8 cellular contexts compared by ENCODE assay signal in genomic region chr14:36655963-36656768, GRCh38. TPM values are rescaled to one million over a fixed set of nuclear protein-coding genes. Genes with fewer than 3 reads are reported as not detected.
DNase-seq lines count a peak whose midpoint lies in the region; TF ChIP-seq lines count a peak whose summit lies in the region.

No MANE protein-coding gene starts in this region.

- H3K27me3 Mint-ChIP-seq in activated T-cell treated with anti-CD3 and anti-CD28 coated beads, Interleukin-2, amount 50 U/mL, for 24 hours = peaks cover 98% of the 10 kb centered on the region

- peaks cover 35 to 61% (median 49%) of the 10 kb centered on the region in 4 donors for H3K4me1 ChIP-seq in esophagus muscularis mucosa

- no peak for TF ChIP-seq EP300 in esophagus muscularis mucosa (IDR thresholded peaks at IDR 0.05)

- H3K4me3 ChIP-seq in esophagus muscularis mucosa = peak overlapping the region; percentile 32 to 49 (median 44)
- no peak overlapping the region for H3K4me3 ChIP-seq in retinal pigment epithelial cell (ENCODE audit: low read length)

- no peak overlapping the region for H3K27ac ChIP-seq in esophagus muscularis mucosa (replicated peaks in 1 of 4)

- peaks cover 9 to 100% (median 82%) of the 10 kb centered on the region in 4 donors for H3K27me3 ChIP-seq in esophagus muscularis mucosa

- no peaks in the 10 kb centered on the region for H3K36me3 Mint-ChIP-seq in activated T-cell treated with anti-CD3 and anti-CD28 coated beads, Interleukin-2, amount 50 U/mL, for 24 hours (ENCODE audit: low read depth)

- no peak for TF ChIP-seq POLR2A in esophagus muscularis mucosa (IDR thresholded peaks at IDR 0.05; ENCODE audit: low read depth)

- peaks cover 34% of the 10 kb centered on the region for H3K4me1 Mint-ChIP-seq in activated T-cell treated with anti-CD3 and anti-CD28 coated beads, Interleukin-2, amount 50 U/mL, for 24 hours (ENCODE audit: low read depth)

- peaks cover 4% of the 10 kb centered on the region for H3K9me3 Mint-ChIP-seq in activated T-cell treated with anti-CD3 and anti-CD28 coated beads, Interleukin-2, amount 50 U/mL, for 24 hours

- H3K9me3 ChIP-seq in esophagus muscularis mucosa = no peaks in the 10 kb centered on the region

- intact Hi-C loops in esophagus muscularis mucosa (cut with DNase I) = no loop called here

- WGBS in esophagus muscularis mucosa = 7% methylated on average over 6 of the region's 52 CpGs

- H3K36me3 ChIP-seq in esophagus muscularis mucosa = no peaks in the 10 kb centered on the region

- TF ChIP-seq CTCF in esophagus muscularis mucosa (IDR thresholded peaks at IDR 0.05) (peak in 1 of 3 experiments; percentile 38), retinal pigment epithelial cell (conservative IDR thresholded peaks at IDR 0.05; ENCODE audit: low read depth, low read length) (peak; percentile 70)

- no peak for DNase-seq in activated T-cell treated with anti-CD3 and anti-CD28 coated beads, Interleukin-2, amount 50 U/mL, for 24 hours
- DNase-seq in activated T-cell treated with anti-CD3 and anti-CD28 coated beads for 4 hours = no peak
- DNase-seq in NCI-H82 (lab: John Stamatoyannopoulos, UW) = peak; percentile 76
- no peak for DNase-seq in esophagus muscularis mucosa (ENCODE audit: extremely low spot score)
- no peak for DNase-seq in retinal pigment epithelial cell (ENCODE audit: low read depth)
- no peak for DNase-seq in NCI-H1436 treated with DMSO at 0.1 percent for 48 hours (lab: John Stamatoyannopoulos, UW)
- no peak for DNase-seq in UCSD-AML1 (lab: John Stamatoyannopoulos, UW; ENCODE audit: unreplicated experiment)
- DNase-seq in stimulated activated CD4-positive, alpha-beta T cell treated with anti-CD3 and anti-CD28 coated beads, Interleukin-4, amount 100 ng/mL, for 1 hour = no peak

- H3K4me3 Mint-ChIP-seq in activated T-cell treated with anti-CD3 and anti-CD28 coated beads, Interleukin-2, amount 50 U/mL, for 24 hours = peak overlapping the region; percentile 36

- H3K27ac Mint-ChIP-seq in activated T-cell treated with anti-CD3 and anti-CD28 coated beads, Interleukin-2, amount 50 U/mL, for 24 hours = no peak overlapping the region

RNA-seq across cellular contexts. Expression of gene PAX9, which starts 5.5 kb away (rescaled TPM):
- 1 to 10 TPM in 1 of 4 donors, under 1 TPM in 3; 0.50 to 2.1 (median 0.77) TPM for total RNA-seq in esophagus muscularis mucosa
